Comparison of ENCODE assay signal across 24 cellular contexts in the genomic region with DNA sequence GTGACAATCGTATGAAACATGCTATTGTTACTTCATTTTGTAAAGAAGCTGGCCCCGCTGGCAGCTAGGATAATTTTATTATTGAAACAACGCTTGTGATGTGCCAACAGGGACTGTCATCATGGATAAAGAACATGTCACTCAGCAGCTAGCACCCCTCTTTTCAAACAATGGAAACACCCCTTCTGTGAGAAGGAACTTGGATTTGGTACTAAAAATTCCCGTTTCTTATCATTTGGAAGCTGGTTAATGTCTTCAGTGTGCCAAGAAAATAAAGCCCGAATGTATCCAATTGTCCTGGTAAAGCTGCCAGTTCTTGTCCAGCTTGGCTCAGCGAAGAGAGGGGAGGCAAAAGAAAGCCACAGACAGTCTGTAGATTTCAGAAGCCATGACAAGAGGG.
A peak's percentile ranks its signal among the peaks of the same experiment; 100 is the strongest.
DNase-seq lines count a peak whose midpoint lies in the region; ATAC-seq and TF ChIP-seq lines count a peak whose summit lies in the region.
"Had no signal": no experiment of that assay in that cellular context is flagged by ENCODE, and none has a peak within 500 bp of the region (broad histone marks: within the 10 kb centered on the region; RNA-seq: fewer than 3 reads in every experiment).

No MANE protein-coding gene starts in this region.

- no peaks in the 10 kb centered on the region for H3K79me2 ChIP-seq in hepatocyte

- WGBS in hepatocyte (ENCODE audit: low lambda C conversion rate, missing lambda C conversion rate), result 77% methylated on average over 6 of the region's 6 CpGs

- H3K4me3 ChIP-seq in right atrium auricular region, result no peak overlapping the region
- no peak overlapping the region for H3K4me3 ChIP-seq in fibroblast of the aortic adventitia (ENCODE audit: low read depth, low read length)
- no peak overlapping the region for H3K4me3 ChIP-seq in hepatocyte
- H3K4me3 ChIP-seq: BLaER1, K562 had no signal

- intact Hi-C loops in Right ventricle myocardium superior (cut with DNase I) (no loop called here), left ventricle myocardium superior (cut with micrococcal nuclease) (no loop called here)

- H3K9me2 ChIP-seq in hepatocyte (replicated peaks; ENCODE audit: insufficient read depth), result no peaks in the 10 kb centered on the region

- no peak overlapping the region for H2AFZ ChIP-seq in hepatocyte

- no peak overlapping the region for H3K4me2 ChIP-seq in hepatocyte
- H3K4me2 ChIP-seq: BLaER1 had no signal

- H4K20me1 ChIP-seq in hepatocyte (ENCODE audit: insufficient read depth, poor library complexity, severe bottlenecking), result no peaks in the 10 kb centered on the region
- H4K20me1 ChIP-seq: BLaER1 had no signal

- no peak for TF ChIP-seq CTCF in right atrium auricular region (IDR thresholded peaks at IDR 0.05)
- TF ChIP-seq CTCF in fibroblast of the aortic adventitia (IDR thresholded peaks at IDR 0.05; ENCODE audit: insufficient read depth, low read length), result no peak
- TF ChIP-seq CTCF in GM20000 (IDR thresholded peaks at IDR 0.05; ENCODE audit: extremely low read depth, missing control alignments), result no peak
- no peak for TF ChIP-seq CTCF in hepatocyte (IDR thresholded peaks at IDR 0.05; ENCODE audit: poor library complexity)

- H3K9me3 ChIP-seq in right atrium auricular region (peaks cover 0 to 6% of the 10 kb centered on the region in 2 donors), hepatocyte (ENCODE audit: low read depth) (no peaks in the 10 kb centered on the region)

- no peaks in the 10 kb centered on the region for H3K27me3 ChIP-seq in right atrium auricular region
- no peaks in the 10 kb centered on the region for H3K27me3 ChIP-seq in hepatocyte
- H3K27me3 ChIP-seq: BLaER1 had no signal

- H3K4me1 ChIP-seq in right atrium auricular region (peaks cover 0 to 17% of the 10 kb centered on the region in 2 donors), hepatocyte (ENCODE audit: insufficient read depth) (peaks cover 6% of the 10 kb centered on the region)
- H3K4me1 ChIP-seq: BLaER1 had no signal

- DNase-seq in Right ventricle myocardium superior (no peak), right atrium auricular region (ENCODE audit: low spot score) (no peak), fibroblast of the aortic adventitia (ENCODE audit: low read depth) (peak; percentile 62), left ventricle myocardium superior (no peak), GM20000 (ENCODE audit: low spot score) (no peak), hepatocyte (ENCODE audit: low spot score) (no peak), NCI-H2171 treated with DMSO at 0.1 percent for 48 hours (lab: John Stamatoyannopoulos, UW) (no peak)
- DNase-seq: CD4-positive, CD25-positive, alpha-beta regulatory T cell; DMS153; DND-41; Kasumi-1; MV-4-11; NCI-H1105; NCI-H1436 treated with DMSO at 0.1 percent for 48 hours; NCI-H1930; NCI-H446 treated with DMSO at 0.1 percent for 48 hours; NCI-H526; NCI-H82; NK-92 treated with Interleukin-12 subunit alpha and Interleukin-12 subunit beta, amount 100 ng/mL, for 24 hours; PC-3; SHP77 had no signal

- H3K36me3 ChIP-seq in right atrium auricular region (no peaks in the 10 kb centered on the region), hepatocyte (replicated peaks; ENCODE audit: insufficient read depth, low read depth) (no peaks in the 10 kb centered on the region)
- H3K36me3 ChIP-seq: BLaER1 had no signal

- ATAC-seq in Right ventricle myocardium superior (ENCODE audit: poor library complexity) (peak; percentile 82), left ventricle myocardium superior (peak; percentile 84)
- ATAC-seq: HepG2, K562, PC-3 had no signal

- H3K27ac ChIP-seq in right atrium auricular region (no peak overlapping the region), hepatocyte (no peak overlapping the region)
- H3K27ac ChIP-seq: BLaER1 had no signal
